Comparison of ENCODE assay signal across 9 cellular contexts in genomic region chr1:154567386-154568164, GRCh38. TPM values are rescaled to one million over a fixed set of nuclear protein-coding genes. Genes with fewer than 3 reads are reported as not detected.
DNase-seq lines count a peak whose midpoint lies in the region; ATAC-seq, FAIRE-seq and TF ChIP-seq lines count a peak whose summit lies in the region.
"Had no signal": no experiment of that assay in that cellular context is flagged by ENCODE, and none has a peak within 500 bp of the region (broad histone marks: within the 10 kb centered on the region; RNA-seq: fewer than 3 reads in every experiment).

CHRNB2 (plus strand) TSS chr1:154567778; CDS start chr1:154568045, 267 bp downstream.

- H3K27me3 ChIP-seq in A673 (replicated peaks; ENCODE audit: insufficient read depth, low read depth, low read length, poor library complexity) (no peaks in the 10 kb centered on the region), dorsolateral prefrontal cortex (no peaks in the 10 kb centered on the region)

- no peak within 1 kb of the TSS for H3K27ac ChIP-seq in A673 (ENCODE audit: low read depth, low read length, poor library complexity, severe bottlenecking)
- peak within 1 kb of the TSS in 18 of 59 donors; percentile 2 to 74 (median 28) for H3K27ac ChIP-seq in dorsolateral prefrontal cortex

- CTCF ChIA-PET in A673 (lab: Charles Lee), result interaction anchor here (0.7 to 1.6 kb wide), 3 partner anchors 8 to 449 kb away, joined by 3 to 7 read pairs (median 4); no protein-coding TSS in a partner anchor

- no peak for TF ChIP-seq CTCF in A673 (conservative IDR thresholded peaks at IDR 0.05; ENCODE audit: low read depth, low read length)
- peak in 24 of 56 donors; percentile 7 to 40 (median 20) for TF ChIP-seq CTCF in dorsolateral prefrontal cortex (IDR thresholded peaks at IDR 0.05 in 54 of 56, conservative IDR thresholded peaks at IDR 0.05 in 2 of 56; ENCODE audit: low read depth in 1 of 56, partially characterized antibody in 56 of 56)

- H3K4me1 ChIP-seq in A673 (ENCODE audit: insufficient read depth, low read length, poor library complexity, severe bottlenecking), result peaks cover 4% of the 10 kb centered on the region

- peak; percentile 68 for DNase-seq in A673 (ENCODE audit: low spot score)
- peak; percentile 74 for DNase-seq in H54 (ENCODE audit: insufficient read length, low spot score)
- DNase-seq in NCI-H226, result peak; percentile 75
- DNase-seq in activated CD4-positive, alpha-beta T cell treated with anti-CD3 and anti-CD28 coated beads, Interleukin-2, amount 50 U/mL, for 24 hours (ENCODE audit: low read depth in 1 of 2, low spot score in 1 of 2), result peak; percentile 29 to 55
- DNase-seq in dorsolateral prefrontal cortex, result peak in 9 of 10 donors; percentile 43 to 82 (median 67)
- DNase-seq in lung microvascular endothelial cell (ENCODE audit: low read depth in 2 of 2), result peak; percentile 52 to 60
- peak; percentile 42 to 53 (median 53) for DNase-seq in stimulated activated CD4-positive, alpha-beta T cell treated with anti-CD3 and anti-CD28 coated beads, TNF-alpha, amount 100 ng/mL, for 48 hours (ENCODE audit: low read depth in 3 of 3)

- TF ChIP-seq POLR2A in H54 (IDR thresholded peaks at IDR 0.05; ENCODE audit: low read depth, low read length), result no peak

- intact Hi-C loops in A673 (cut with micrococcal nuclease; ENCODE audit: unreplicated experiment) (no loop called here), dorsolateral prefrontal cortex (cut with DNase I) (loop anchor here in 1 of 2 donors (5.0 to 10.0 kb wide), 2 partner anchors 60 to 597 kb away; no protein-coding TSS in a partner anchor)

- no TSS peak for BruUV-seq in A673 (replicated peaks; lab: Mats Ljungman, UMichigan)

- ATAC-seq in GM21447 (IDR thresholded peaks at IDR 0.05; ENCODE audit: unreplicated experiment), result no peak

- H3K36me3 ChIP-seq in A673 (ENCODE audit: insufficient read depth, low read length, poor library complexity, severe bottlenecking), result no peaks in the 10 kb centered on the region

- no peak for FAIRE-seq in H54 (lab: Jason Lieb, UNC)
- FAIRE-seq: G401.6 had no signal

- POLR2A ChIA-PET in A673 (lab: Charles Lee; ENCODE audit: low non-redundant PET), result interaction anchor here (0.6 kb wide), 1 partner anchor 406 kb away, joined by 3 read pairs; no protein-coding TSS in a partner anchor

- no peaks in the 10 kb centered on the region for H3K9me3 ChIP-seq in A673 (ENCODE audit: low read depth, low read length, poor library complexity, severe bottlenecking)

- H3K4me3 ChIP-seq in A673 (ENCODE audit: low read depth, low read length, poor library complexity, severe bottlenecking), result peak within 1 kb of the TSS; percentile 54
- peak within 1 kb of the TSS; percentile 8 to 73 (median 59) for H3K4me3 ChIP-seq in dorsolateral prefrontal cortex

RNA-seq across cellular contexts. Expression of gene CHRNB2, which starts in this region (rescaled TPM):
- total RNA-seq in A673 (2021), result 3.2 and 3.5 TPM in 2 replicates
- 10 to 100 TPM in 119 of 120 experiments, 1 to 10 TPM in 1; 10.0 to 43.4 (median 29.1) TPM for total RNA-seq in dorsolateral prefrontal cortex
- total RNA-seq in lung microvascular endothelial cell, result under 0.01 TPM in 1 of 2 replicates, not detected in the other

Comparison
In these comparisons a context has a peak if more than half of its experiments do, and no peak if none do; other contexts are left out.
1. Peak in DNase-seq in lung microvascular endothelial cell; RNA of the gene not detected or under 1 TPM.